ENCODE assay signal across 9 cellular contexts in the genomic region with DNA sequence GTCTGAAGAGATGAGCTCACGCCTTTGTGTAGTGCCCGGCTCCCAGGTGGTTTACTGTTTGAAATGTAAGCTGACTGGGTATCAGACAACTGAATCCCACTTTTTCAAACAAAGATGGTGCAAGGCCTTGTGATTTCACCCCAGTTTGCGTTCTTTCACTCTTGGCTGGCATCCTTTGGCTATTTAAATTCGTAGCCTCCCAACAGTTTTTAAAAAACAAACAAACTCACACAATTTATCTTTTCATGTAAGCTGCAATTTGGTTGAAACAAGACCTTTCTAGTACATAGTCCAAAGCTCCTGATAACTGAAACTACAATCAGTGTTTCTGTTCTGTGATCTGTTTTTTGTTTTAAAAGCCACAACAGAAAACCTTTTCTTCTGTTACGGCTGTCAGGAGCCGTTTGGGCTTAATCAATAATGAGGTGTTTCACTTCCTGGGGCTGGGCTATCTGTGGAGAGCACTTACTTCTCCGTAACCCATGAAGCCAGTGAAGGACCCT.
DNase-seq lines count a peak whose midpoint lies in the region; ATAC-seq, FAIRE-seq and TF ChIP-seq lines count a peak whose summit lies in the region.
"Had no signal": no experiment of that assay in that cellular context is flagged by ENCODE, and none has a peak within 500 bp of the region (broad histone marks: within the 10 kb centered on the region; RNA-seq: fewer than 3 reads in every experiment).

No MANE protein-coding gene starts in this region.

- intact Hi-C loops in GM12878 (cut with micrococcal nuclease; ENCODE audit: unreplicated experiment) = no loop called here

- TF ChIP-seq POLR2A in GM12878 (IDR thresholded peaks at IDR 0.05; ENCODE audit: low read depth, low read length) = no peak

- WGBS in GM12878 (ENCODE audit: insufficient coverage, insufficient replicate concordance, low lambda C conversion rate, missing lambda C conversion rate) = 41% methylated on average over 7 of the region's 7 CpGs

- no peak overlapping the region; the same call in 1 of the 2 replicates for H2AFZ ChIP-seq in GM12878 (ENCODE audit: control insufficient read depth, low read depth, low read length)

- H3K4me3 ChIP-seq in GM06990 (replicated peaks; ENCODE audit: low read depth, low read length) = peak overlapping the region; percentile 12
- H3K4me3 ChIP-seq in HUES48 (ENCODE audit: low read depth, low read length) = no peak overlapping the region
- peak overlapping the region; percentile 23; the same call in 1 of the 2 replicates for H3K4me3 ChIP-seq in GM12878

- no peak for TF ChIP-seq CTCF in GM06990 (IDR thresholded peaks at IDR 0.05; ENCODE audit: insufficient read depth, low read length, poor library complexity, severe bottlenecking)
- no peak for TF ChIP-seq CTCF in GM12878 (IDR thresholded peaks at IDR 0.05 in 2 of 3, conservative IDR thresholded peaks at IDR 0.05 in 1 of 3; ENCODE audit: control insufficient read depth in 2 of 3, extremely low read depth in 1 of 3, insufficient read depth in 1 of 3, low read depth in 3 of 3, low read length in 3 of 3)
- no peak for TF ChIP-seq CTCF in nephron progenitor cell (IDR thresholded peaks at IDR 0.05)

- H3K27me3 Mint-ChIP-seq in nephron progenitor cell (ENCODE audit: low read depth, poor library complexity) = no peaks in the 10 kb centered on the region

- no peak for FAIRE-seq in GM12878 (lab: Jason Lieb, UNC)
- FAIRE-seq: bronchial epithelial cell had no signal

- peaks cover 8% of the 10 kb centered on the region for H3K9me3 Mint-ChIP-seq in nephron progenitor cell

- no peak overlapping the region for H3K9ac ChIP-seq in HUES48 (ENCODE audit: low read depth, low read length)
- peak overlapping the region; percentile 45; the same call in 1 of the 2 replicates for H3K9ac ChIP-seq in GM12878 (ENCODE audit: control insufficient read depth, insufficient read depth, low read length)

- RAD21 ChIA-PET in GM12878 (lab: Charles Lee; ENCODE audit: unreplicated experiment) = interaction anchor here (0.8 to 1.9 kb wide), 6 partner anchors 10 to 114 kb away, joined by 3 to 5 read pairs (median 4); no protein-coding TSS in a partner anchor

- H3K4me2 ChIP-seq in GM12878 (ENCODE audit: control insufficient read depth, insufficient read depth) = peak overlapping the region; percentile 98

- H3K36me3 ChIP-seq in GM06990 (ENCODE audit: control insufficient read depth, insufficient read depth, low read length) (no peaks in the 10 kb centered on the region; the same call in 1 of the 2 replicates), HUES48 (ENCODE audit: control insufficient read depth, insufficient read depth, low read length) (no peaks in the 10 kb centered on the region; the same call in 1 of the 2 replicates), GM12878 (ENCODE audit: control insufficient read depth in 2 of 2, insufficient read depth in 2 of 2, low read length in 1 of 2) (peaks cover 2 to 6% of the 10 kb centered on the region in 2 experiments; a peak in 2 of 4 replicates)

- H3K27ac ChIP-seq in HUES48 (ENCODE audit: low read depth, low read length) = peak overlapping the region; percentile 45
- H3K27ac ChIP-seq in GM12878 (ENCODE audit: control insufficient read depth, insufficient read depth) = peak overlapping the region; percentile 62

- H3K79me2 ChIP-seq in GM12878 (ENCODE audit: control insufficient read depth, insufficient read depth, low read length) = peaks cover 8% of the 10 kb centered on the region

- in situ Hi-C loops in GM12878 (cut with MboI) = no loop called here

- BruUV-seq in GM12878 (replicated peaks; lab: Mats Ljungman, UMichigan) = no TSS peak

- CTCF ChIA-PET in GM12878 (lab: Yijun Ruan, JAX) = interaction anchor here (0.6 to 2.7 kb wide), 10 partner anchors 10 to 294 kb away, joined by 3 to 11 read pairs (median 4); no protein-coding TSS in a partner anchor

- H3K27ac Mint-ChIP-seq in nephron progenitor cell = peak overlapping the region; percentile 86

- ATAC-seq in GM12878 (peak; percentile 81), GM19023 (IDR thresholded peaks at IDR 0.05; ENCODE audit: unreplicated experiment) (no peak)

- H3K36me3 Mint-ChIP-seq in nephron progenitor cell (ENCODE audit: low read depth) = peaks cover 71% of the 10 kb centered on the region

- H3K9me3 ChIP-seq in HUES48 (ENCODE audit: control insufficient read depth, insufficient read depth, low read length) (no peaks in the 10 kb centered on the region), GM12878 (replicated peaks; ENCODE audit: control insufficient read depth, insufficient read depth, low read length) (no peaks in the 10 kb centered on the region; the same call in 2 of the 3 replicates)

- SMC1A ChIA-PET in GM12878 (lab: Charles Lee; ENCODE audit: uncharacterized antibody, unreplicated experiment) = interaction anchor here (0.6 to 3.2 kb wide), 9 partner anchors 8 to 257 kb away, joined by 3 to 21 read pairs (median 4); no protein-coding TSS in a partner anchor

- DNase-seq in GM06990 (ENCODE audit: extremely low read depth, insufficient read length) (no peak), GM12878 (ENCODE audit: low read depth, low spot score) (no peak), nephron progenitor cell (no peak), NCI-H146 (lab: John Stamatoyannopoulos, UW) (no peak), Kasumi-1 (lab: John Stamatoyannopoulos, UW) (no peak), DMS53 treated with DMSO at 0.1 percent for 48 hours (lab: John Stamatoyannopoulos, UW; ENCODE audit: unreplicated experiment) (no peak)

- peaks cover 3% of the 10 kb centered on the region for H4K20me1 ChIP-seq in GM12878 (ENCODE audit: control insufficient read depth, insufficient read depth)

- H3K4me3 Mint-ChIP-seq in nephron progenitor cell = no peak overlapping the region

- no peak for TF ChIP-seq RAD21 in GM12878 (IDR thresholded peaks at IDR 0.05; ENCODE audit: insufficient read depth, low read depth, low read length)

- TF ChIP-seq EP300 in GM12878 (IDR thresholded peaks at IDR 0.05; ENCODE audit: borderline replicate concordance in 1 of 2, control insufficient read depth in 1 of 2, low read depth in 2 of 2, low read length in 2 of 2) = no peak

- POLR2A ChIA-PET in GM12878 (lab: Charles Lee) = interaction anchor here (0.5 to 1.8 kb wide), 4 partner anchors 27 to 159 kb away, joined by 3 to 7 read pairs (median 4); a partner anchor contains a TSS

- H3K4me1 Mint-ChIP-seq in nephron progenitor cell = peaks cover 45% of the 10 kb centered on the region

- no peaks in the 10 kb centered on the region for H3K27me3 ChIP-seq in GM06990 (replicated peaks; ENCODE audit: control insufficient read depth, insufficient read depth, low read length)
- H3K27me3 ChIP-seq in HUES48 (ENCODE audit: control insufficient read depth, insufficient read depth, low read length) = no peaks in the 10 kb centered on the region
- H3K27me3 ChIP-seq in GM12878 (replicated peaks in 1 of 2; ENCODE audit: control insufficient read depth in 2 of 2, insufficient read depth in 2 of 2, low read length in 1 of 2) = no peaks in the 10 kb centered on the region

- H3K4me1 ChIP-seq in HUES48 (ENCODE audit: control insufficient read depth, insufficient read depth, low read length) = peaks cover 6% of the 10 kb centered on the region; the same call in 1 of the 2 replicates
- peaks cover 47% of the 10 kb centered on the region for H3K4me1 ChIP-seq in GM12878 (ENCODE audit: control insufficient read depth, insufficient read depth, low read length)

TF ChIP-seq in GM12878, 131 proteins besides CTCF, POLR2A, EP300 and RAD21 (continues in another document):
- no peak for TF ChIP-seq FOS (IDR thresholded peaks at IDR 0.05; ENCODE audit: borderline replicate concordance, extremely low read depth, insufficient read length)
- 0 out of 2 replicates have a peak, but pooled peaks have one; percentile 28 for TF ChIP-seq IKZF1 (conservative IDR thresholded peaks at IDR 0.05)
- TF ChIP-seq RUNX3 (IDR thresholded peaks at IDR 0.05; ENCODE audit: low read length) = peak; percentile 41
- TF ChIP-seq MXI1 (IDR thresholded peaks at IDR 0.05; ENCODE audit: low read depth, low read length) = no peak
- TF ChIP-seq IKZF2 (IDR thresholded peaks at IDR 0.05) = peak in 1 of 2 experiments; percentile 15; a peak in 2 of 4 replicates
- TF ChIP-seq, protein P1, sequence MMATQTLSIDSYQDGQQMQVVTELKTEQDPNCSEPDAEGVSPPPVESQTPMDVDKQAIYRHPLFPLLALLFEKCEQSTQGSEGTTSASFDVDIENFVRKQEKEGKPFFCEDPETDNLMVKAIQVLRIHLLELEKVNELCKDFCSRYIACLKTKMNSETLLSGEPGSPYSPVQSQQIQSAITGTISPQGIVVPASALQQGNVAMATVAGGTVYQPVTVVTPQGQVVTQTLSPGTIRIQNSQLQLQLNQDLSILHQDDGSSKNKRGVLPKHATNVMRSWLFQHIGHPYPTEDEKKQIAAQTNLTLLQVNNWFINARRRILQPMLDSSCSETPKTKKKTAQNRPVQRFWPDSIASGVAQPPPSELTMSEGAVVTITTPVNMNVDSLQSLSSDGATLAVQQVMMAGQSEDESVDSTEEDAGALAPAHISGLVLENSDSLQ (IDR thresholded peaks at IDR 0.05) = peak; percentile 22; the same call in 1 of the 2 replicates
- peak; percentile 45; the same call in 1 of the 2 replicates for TF ChIP-seq SPI1 (IDR thresholded peaks at IDR 0.05; ENCODE audit: borderline replicate concordance, insufficient read depth, low read depth, low read length)
- TF ChIP-seq RAD51 (IDR thresholded peaks at IDR 0.05) = no peak
